ENCODE assay signal across 1 cellular context in the genomic region with DNA sequence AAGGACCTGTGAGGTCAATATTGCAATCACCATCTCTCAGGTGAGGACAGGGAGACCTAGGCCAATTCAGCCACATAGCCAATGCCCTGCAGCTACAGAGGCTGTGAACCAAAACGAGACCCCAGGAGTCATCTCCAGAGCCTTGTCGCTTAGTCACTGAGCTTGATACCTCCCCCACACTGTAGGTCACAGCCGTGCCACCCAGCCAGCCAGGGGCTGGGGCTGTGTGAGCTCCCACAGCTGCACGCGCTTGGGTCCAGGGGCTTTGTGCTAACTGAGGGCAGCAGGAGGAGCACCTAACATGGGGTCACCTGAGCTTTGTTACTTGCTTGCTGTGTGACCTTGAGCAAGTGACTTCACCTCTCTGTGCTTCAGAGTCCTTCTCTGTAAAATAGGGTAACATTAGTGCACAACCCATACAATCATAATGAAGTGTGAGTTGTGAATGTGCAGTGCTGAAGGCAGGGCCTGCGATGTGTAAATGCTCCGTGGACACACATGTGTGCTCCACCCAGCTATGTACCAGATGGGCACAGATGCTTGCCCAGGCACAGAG.
TF ChIP-seq lines count a peak whose summit lies in the region.

No MANE protein-coding gene starts in this region.

TF ChIP-seq in WTC11, 78 proteins besides CTCF, POLR2A, EP300 and RAD21:
- TF ChIP-seq ETV6 (CRISPR knock-in tag; IDR thresholded peaks at IDR 0.05) (no peak), FOXP1 (CRISPR knock-in tag; IDR thresholded peaks at IDR 0.05; ENCODE audit: borderline replicate concordance) (no peak), ZNF232 (CRISPR knock-in tag; IDR thresholded peaks at IDR 0.05) (no peak), ZNF423 (CRISPR knock-in tag; IDR thresholded peaks at IDR 0.05) (no peak), KAT7 (CRISPR knock-in tag; IDR thresholded peaks at IDR 0.05; ENCODE audit: borderline replicate concordance) (no peak)
- TF ChIP-seq, protein P1, sequence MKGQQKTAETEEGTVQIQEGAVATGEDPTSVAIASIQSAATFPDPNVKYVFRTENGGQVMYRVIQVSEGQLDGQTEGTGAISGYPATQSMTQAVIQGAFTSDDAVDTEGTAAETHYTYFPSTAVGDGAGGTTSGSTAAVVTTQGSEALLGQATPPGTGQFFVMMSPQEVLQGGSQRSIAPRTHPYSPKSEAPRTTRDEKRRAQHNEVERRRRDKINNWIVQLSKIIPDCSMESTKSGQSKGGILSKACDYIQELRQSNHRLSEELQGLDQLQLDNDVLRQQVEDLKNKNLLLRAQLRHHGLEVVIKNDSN (CRISPR knock-in tag; IDR thresholded peaks at IDR 0.05), result no peak
TF ChIP-seq in WTC11: peak in this region for 0.
